1 cellular context compared by ENCODE assay signal in genomic region chr4:168633474-168633873, GRCh38.
TF ChIP-seq lines count a peak whose summit lies in the region.

No MANE protein-coding gene starts in this region.

TF ChIP-seq in GM23338, 12 proteins besides CTCF, POLR2A, EP300 and RAD21 (continued from another document):
- TF ChIP-seq ZNF462 (CRISPR knock-in tag; IDR thresholded peaks at IDR 0.05): no peak
- no peak for TF ChIP-seq ZNF331 (CRISPR knock-in tag; IDR thresholded peaks at IDR 0.05; ENCODE audit: low read depth)
- no peak for TF ChIP-seq CREB1 (CRISPR knock-in tag; IDR thresholded peaks at IDR 0.05; ENCODE audit: low read depth)
- no peak for TF ChIP-seq POLR2AphosphoS5 (IDR thresholded peaks at IDR 0.05; ENCODE audit: low read depth)
- TF ChIP-seq EZH2 (IDR thresholded peaks at IDR 0.05; ENCODE audit: low read depth, unreplicated experiment): no peak
- no peak for TF ChIP-seq ETS1 (IDR thresholded peaks at IDR 0.05)
